Comparison of ENCODE assay signal across 27 cellular contexts in the genomic region with DNA sequence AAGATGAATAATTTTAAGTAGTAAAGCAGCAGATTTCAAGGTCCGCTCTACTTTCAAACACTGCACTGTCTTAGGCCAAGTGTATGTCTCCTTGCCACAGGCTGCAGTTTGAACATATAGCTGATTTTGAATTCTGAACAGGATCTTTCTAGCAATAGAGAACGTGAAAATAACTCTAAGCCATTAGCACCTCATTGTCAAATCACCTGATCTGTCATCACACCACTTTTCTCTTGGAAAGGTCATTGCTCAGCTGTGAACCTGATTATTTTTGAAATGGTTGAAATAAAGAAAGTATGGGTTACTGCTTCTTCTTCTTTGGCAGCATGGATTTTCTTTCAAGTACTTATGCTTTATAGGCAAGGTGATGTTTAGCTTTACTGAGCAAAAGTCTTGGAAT.
DNase-seq lines count a peak whose midpoint lies in the region; TF ChIP-seq lines count a peak whose summit lies in the region.
"Had no signal": no experiment of that assay in that cellular context is flagged by ENCODE, and none has a peak within 500 bp of the region (broad histone marks: within the 10 kb centered on the region; RNA-seq: fewer than 3 reads in every experiment).

No MANE protein-coding gene starts in this region.

- no peak for DNase-seq in T-helper 1 cell
- DNase-seq: 8988T; ACHN; AML-193; BE2C; C1 segment of cervical spinal cord; Caco-2; Calu3; CD4-positive, alpha-beta memory T cell; CD4-positive, alpha-beta T cell; CD4-positive, CD25-positive, alpha-beta regulatory T cell; CD8-positive, alpha-beta memory T cell; CD8-positive, alpha-beta T cell; COR-L47; DMS 273 treated with DMSO at 0.1 percent for 48 hours; DMS153; DMS53; DMS79; DMS79 treated with DMSO at 0.1 percent for 48 hours; DND-41; EL had no signal

- no peak overlapping the region for H3K4me2 ChIP-seq in neural cell (ENCODE audit: low read length)
- H3K4me2 ChIP-seq: A549; BLaER1; BLaER1 treated with 17β-estradiol and CSF1 and Interleukin-3, amounts not matched to agents 10 nM and 100 nM had no signal

- no peaks in the 10 kb centered on the region for H3K79me2 ChIP-seq in neural cell (replicated peaks; ENCODE audit: insufficient read depth, low read length)

- no peaks in the 10 kb centered on the region for H4K20me1 ChIP-seq in neural cell (ENCODE audit: insufficient read depth)
- H4K20me1 ChIP-seq: BLaER1; BLaER1 treated with 17β-estradiol and CSF1 and Interleukin-3, amounts not matched to agents 10 nM and 100 nM had no signal

- TF ChIP-seq EP300 in neural cell (conservative IDR thresholded peaks at IDR 0.05; ENCODE audit: poor library complexity, severe bottlenecking): peak; percentile 59

- no peak for TF ChIP-seq RAD21 in neural cell (conservative IDR thresholded peaks at IDR 0.05)

- no peak overlapping the region for H2AFZ ChIP-seq in neural cell (ENCODE audit: low read depth, low read length)

- no peak for TF ChIP-seq CTCF in neural cell (IDR thresholded peaks at IDR 0.05; ENCODE audit: poor library complexity, severe bottlenecking)

- no peaks in the 10 kb centered on the region for H3K36me3 ChIP-seq in neural cell (ENCODE audit: insufficient read depth, low read length)
- H3K36me3 ChIP-seq: BE2C had no signal

- H3K27me3 ChIP-seq in neural cell (ENCODE audit: insufficient read depth, low read depth, low read length): no peaks in the 10 kb centered on the region
- H3K27me3 ChIP-seq: BE2C; BLaER1; BLaER1 treated with 17β-estradiol and CSF1 and Interleukin-3, amounts not matched to agents 10 nM and 100 nM had no signal

- no peak overlapping the region for H3K9ac ChIP-seq in neural cell (ENCODE audit: low read length)
- H3K9ac ChIP-seq: BLaER1; BLaER1 treated with 17β-estradiol and CSF1 and Interleukin-3, amounts not matched to agents 10 nM and 100 nM had no signal

- H3K4me3 ChIP-seq in neural cell (ENCODE audit: low read length): no peak overlapping the region
- H3K4me3 ChIP-seq: A549; BLaER1; BLaER1 treated with 17β-estradiol and CSF1 and Interleukin-3, amounts not matched to agents 10 nM and 100 nM had no signal

- H3K9me3 ChIP-seq in neural cell (ENCODE audit: low read length): no peaks in the 10 kb centered on the region
- H3K9me3 ChIP-seq: A549, BE2C, Caco-2 had no signal

- H3K9me2 ChIP-seq in neural cell (ENCODE audit: insufficient read depth, low read length): no peaks in the 10 kb centered on the region

- H3F3A ChIP-seq in neural cell (ENCODE audit: insufficient read depth, low read length, poor library complexity, severe bottlenecking): no peaks in the 10 kb centered on the region

- H3K27ac ChIP-seq in neural cell (ENCODE audit: low read length): no peak overlapping the region
- H3K27ac ChIP-seq: 22Rv1; A549; BLaER1; BLaER1 treated with 17β-estradiol and CSF1 and Interleukin-3, amounts not matched to agents 10 nM and 100 nM; C4-2B had no signal

TF ChIP-seq in neural cell, 6 proteins besides CTCF, POLR2A, EP300 and RAD21:
- peak; percentile 65 for TF ChIP-seq POLR2AphosphoS5 (IDR thresholded peaks at IDR 0.05)
- no peak for TF ChIP-seq EZH2 (IDR thresholded peaks at IDR 0.05; ENCODE audit: borderline replicate concordance, insufficient read depth, low read length, poor library complexity, severe bottlenecking)
TF ChIP-seq in neural cell: peak in this region for 1.
